Comparison of ENCODE assay signal across 11 cellular contexts in the genomic region with DNA sequence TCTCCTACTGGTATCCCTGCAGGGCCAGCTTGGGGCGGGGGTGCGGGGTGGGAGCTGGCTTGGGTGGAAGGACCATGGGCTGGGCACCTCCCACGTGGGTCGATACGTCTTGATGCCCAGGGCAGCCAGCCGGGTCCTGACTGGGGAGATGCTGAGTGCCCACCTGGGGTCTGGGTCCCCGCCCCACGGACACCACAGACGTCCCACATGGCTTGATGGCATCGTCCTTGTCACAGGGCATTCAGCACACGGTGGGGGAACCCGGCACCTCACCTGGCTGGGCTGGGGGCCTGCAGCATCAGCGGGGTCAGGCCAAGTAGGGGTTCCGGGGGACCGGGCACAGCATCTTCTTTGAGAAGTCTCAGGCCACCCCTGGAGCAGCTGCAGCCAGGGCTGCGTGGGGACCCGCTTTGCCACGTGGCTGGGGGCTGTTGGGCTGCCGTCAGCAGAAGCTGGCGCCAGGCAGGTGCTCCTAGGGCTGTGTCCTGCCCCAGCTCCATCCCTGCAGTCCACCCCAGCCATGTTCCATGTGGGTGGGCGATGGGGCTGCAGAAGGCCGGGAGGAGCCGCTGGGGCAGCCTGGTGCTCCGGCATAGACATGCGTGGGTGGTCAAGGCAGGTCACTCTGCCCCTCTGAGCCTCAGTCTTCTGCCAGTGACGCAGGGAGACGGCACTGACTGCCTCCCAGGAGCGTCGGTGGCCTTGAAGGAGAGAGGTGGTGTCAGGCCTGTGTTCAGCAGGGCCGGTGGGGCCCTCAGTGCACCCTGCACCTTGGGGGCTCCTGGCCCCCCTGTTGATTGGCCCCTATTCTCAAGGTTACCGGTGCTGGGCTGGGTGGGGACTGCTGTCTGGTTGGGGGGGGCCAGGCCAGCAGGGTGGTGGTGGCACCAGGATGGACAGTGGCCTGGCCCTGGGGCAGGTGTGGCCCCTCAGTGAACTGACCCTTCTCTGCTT. TPM values are rescaled to one million over a fixed set of nuclear protein-coding genes. Genes with fewer than 3 reads are reported as not detected.
A peak's percentile ranks its signal among the peaks of the same experiment; 100 is the strongest.
DNase-seq lines count a peak whose midpoint lies in the region; ATAC-seq, FAIRE-seq and TF ChIP-seq lines count a peak whose summit lies in the region.
"Had no signal": no experiment of that assay in that cellular context is flagged by ENCODE, and none has a peak within 500 bp of the region (broad histone marks: within the 10 kb centered on the region; RNA-seq: fewer than 3 reads in every experiment).

No MANE protein-coding gene starts in this region.

- H3K27me3 ChIP-seq in BLaER1 (no peaks in the 10 kb centered on the region), astrocyte (ENCODE audit: insufficient read depth, low read length) (no peaks in the 10 kb centered on the region), ovary (no peaks in the 10 kb centered on the region)
- H3K27me3 ChIP-seq: dorsolateral prefrontal cortex, SJSA1 had no signal

- ATAC-seq in HG03342 (IDR thresholded peaks at IDR 0.05; ENCODE audit: unreplicated experiment) (no peak), GM21515 (IDR thresholded peaks at IDR 0.05; ENCODE audit: unreplicated experiment) (no peak), GM18498 (IDR thresholded peaks at IDR 0.05; ENCODE audit: unreplicated experiment) (no peak)

- no peaks in the 10 kb centered on the region for H3K27me3 Mint-ChIP-seq in astrocyte (ENCODE audit: low read depth, unreplicated experiment)

- H3K4me3 Mint-ChIP-seq in astrocyte (ENCODE audit: unreplicated experiment): peak overlapping the region; percentile 27

- no peak overlapping the region for H3K27ac Mint-ChIP-seq in astrocyte (ENCODE audit: unreplicated experiment)

- peaks cover 18% of the 10 kb centered on the region for H3K36me3 Mint-ChIP-seq in astrocyte (ENCODE audit: low read depth, unreplicated experiment)

- H3K36me3 ChIP-seq in BLaER1: peaks cover 80% of the 10 kb centered on the region
- H3K36me3 ChIP-seq in astrocyte (ENCODE audit: insufficient read depth, low read length): peaks cover 18% of the 10 kb centered on the region
- H3K36me3 ChIP-seq in ovary: no peaks in the 10 kb centered on the region

- no peak for TF ChIP-seq POLR2A in ovary (IDR thresholded peaks at IDR 0.05)

- intact Hi-C loops in ovary (cut with DNase I): loop anchor here in 3 of 4 donors (2.0 to 10.0 kb wide), 4 partner anchors 56 to 287 kb away; no protein-coding TSS in a partner anchor

- FAIRE-seq in astrocyte (lab: Jason Lieb, UNC): no peak

- H3K9me3 Mint-ChIP-seq in astrocyte (ENCODE audit: unreplicated experiment): no peaks in the 10 kb centered on the region

- H3K4me2 ChIP-seq in BLaER1 (peak overlapping the region; percentile 79), astrocyte (ENCODE audit: low read length) (no peak overlapping the region)

- DNase-seq in G401 (ENCODE audit: low spot score) (peak; percentile 27), astrocyte (ENCODE audit: low read depth) (no peak), ovary (peak in 3 of 5 donors; percentile 57 to 76 (median 75)), SIG-M5 (lab: John Stamatoyannopoulos, UW) (no peak)
- DNase-seq: COR-L47 had no signal

- no peaks in the 10 kb centered on the region for H3K4me1 Mint-ChIP-seq in astrocyte (ENCODE audit: low read depth, unreplicated experiment)

- H3K4me3 ChIP-seq in BLaER1 (no peak overlapping the region), astrocyte (ENCODE audit: insufficient read depth, low read depth, low read length) (no peak overlapping the region), ovary (no peak overlapping the region)
- H3K4me3 ChIP-seq: dorsolateral prefrontal cortex, SJSA1 had no signal

- TF ChIP-seq EP300 in ovary (IDR thresholded peaks at IDR 0.05): no peak

- H3K9me3 ChIP-seq in BLaER1: no peaks in the 10 kb centered on the region
- no peaks in the 10 kb centered on the region for H3K9me3 ChIP-seq in astrocyte (ENCODE audit: insufficient read depth, low read depth, low read length)
- no peaks in the 10 kb centered on the region for H3K9me3 ChIP-seq in ovary
- H3K9me3 ChIP-seq: SJSA1 had no signal

- H4K20me1 ChIP-seq in BLaER1 (peaks cover 100% of the 10 kb centered on the region), astrocyte (ENCODE audit: insufficient read depth, low read length) (peaks cover 77% of the 10 kb centered on the region)

- 33 to 46% (median 42%) methylated on average over 22 to 31 of the region's 31 CpGs for WGBS in ovary, 3 donors

- in situ Hi-C loops in G401 (cut with HindIII; ENCODE audit: low sequenced_read_pairs): no loop called here

- peaks cover 52% of the 10 kb centered on the region for H3K79me2 ChIP-seq in astrocyte (ENCODE audit: insufficient read depth, low read length)

- H3K9ac ChIP-seq in BLaER1: no peak overlapping the region
- H3K9ac ChIP-seq in astrocyte (ENCODE audit: low read length): no peak overlapping the region

- H3K27ac ChIP-seq in BLaER1 (peak overlapping the region; percentile 46; the same call in 1 of the 2 replicates), astrocyte (ENCODE audit: low read depth, low read length) (no peak overlapping the region), ovary (peak overlapping the region in 1 of 2 donors; percentile 4)
- H3K27ac ChIP-seq: SJSA1 had no signal

- H2AFZ ChIP-seq in astrocyte (ENCODE audit: low read depth, low read length): no peak overlapping the region

- H3K4me1 ChIP-seq in BLaER1: peaks cover 70% of the 10 kb centered on the region
- H3K4me1 ChIP-seq in astrocyte (ENCODE audit: insufficient read depth, low read length): no peaks in the 10 kb centered on the region
- peaks cover 4% of the 10 kb centered on the region for H3K4me1 ChIP-seq in ovary (ENCODE audit: insufficient read depth)
- H3K4me1 ChIP-seq: SJSA1 had no signal

- TF ChIP-seq CTCF in astrocyte (IDR thresholded peaks at IDR 0.05; ENCODE audit: insufficient read depth, low read depth, low read length): no peak
- no peak for TF ChIP-seq CTCF in ovary (IDR thresholded peaks at IDR 0.05)

RNA-seq across cellular contexts. Expression of gene SELENOO, which starts 8.4 kb away (rescaled TPM):
- 25.5 and 40.7 TPM in 2 replicates for total RNA-seq in G401 (2014; rRNA removed; shearing (Covaris generic))
- total RNA-seq in astrocyte (16.9 and 18.5 TPM in 2 replicates), ovary (10 to 100 TPM; 18.9 to 31.1 (median 23.0) TPM)
- 10 to 100 TPM in 1 of 2 donors, under 1 TPM in 1; 0.40 to 23.4 TPM for polyA plus RNA-seq in ovary

RNA-seq across cellular contexts. Expression of gene TRABD, which starts 23.5 kb away (rescaled TPM):
- total RNA-seq in G401 (2014; rRNA removed; shearing (Covaris generic)): 73.9 and 83.5 TPM in 2 replicates
- total RNA-seq in astrocyte: 34.0 and 35.7 TPM in 2 replicates
- total RNA-seq in ovary: 10 to 100 TPM; 23.5 to 35.2 (median 27.2) TPM
- polyA plus RNA-seq in ovary: 10 to 100 TPM in 1 of 2 donors, under 1 TPM in 1; 0.58 to 25.9 TPM

RNA-seq across cellular contexts. Expression of gene TUBGCP6, which starts 35.6 kb away (rescaled TPM):
- total RNA-seq in G401 (2014; rRNA removed; shearing (Covaris generic)): 15.1 and 17.0 TPM in 2 replicates
- 25.4 and 26.3 TPM in 2 replicates for total RNA-seq in astrocyte
- total RNA-seq in ovary: 10 to 100 TPM; 35.9 to 52.2 (median 40.8) TPM
- 10 to 100 TPM in 1 of 2 donors, 1 to 10 TPM in 1; 7.5 to 42.6 TPM for polyA plus RNA-seq in ovary

RNA-seq across cellular contexts. Expression of gene PANX2, which starts 38.7 kb away (rescaled TPM):
- 0.62 and 1.4 TPM in 2 replicates for total RNA-seq in G401 (2014; rRNA removed; shearing (Covaris generic))
- 2.3 and 2.8 TPM in 2 replicates for total RNA-seq in astrocyte
- total RNA-seq in ovary: 1 to 10 TPM; 1.8 to 5.6 (median 3.1) TPM
- 1 to 10 TPM in 1 of 2 donors, under 1 TPM in 1; 0.27 to 2.0 TPM for polyA plus RNA-seq in ovary

RNA-seq across cellular contexts. Expression of gene HDAC10, which starts 41.8 kb away (rescaled TPM):
- 6.1 and 28.5 TPM in 2 replicates for total RNA-seq in G401 (2014; rRNA removed; shearing (Covaris generic))
- total RNA-seq in astrocyte (36.8 and 46.5 TPM in 2 replicates), ovary (10 to 100 TPM; 24.9 to 44.6 (median 41.1) TPM)
- polyA plus RNA-seq in ovary: 10 to 100 TPM in 1 of 2 donors, 1 to 10 TPM in 1; 2.3 to 33.2 TPM

Comparison
In these comparisons a context has a peak if more than half of its experiments do, and no peak if none do; other contexts are left out.
1. DNase-seq: peak in G401 (single experiment) and ovary (3 of 5); none in astrocyte (single experiment) and SIG-M5 (single experiment).